Comparison of ENCODE assay signal across 11 cellular contexts in the genomic region with DNA sequence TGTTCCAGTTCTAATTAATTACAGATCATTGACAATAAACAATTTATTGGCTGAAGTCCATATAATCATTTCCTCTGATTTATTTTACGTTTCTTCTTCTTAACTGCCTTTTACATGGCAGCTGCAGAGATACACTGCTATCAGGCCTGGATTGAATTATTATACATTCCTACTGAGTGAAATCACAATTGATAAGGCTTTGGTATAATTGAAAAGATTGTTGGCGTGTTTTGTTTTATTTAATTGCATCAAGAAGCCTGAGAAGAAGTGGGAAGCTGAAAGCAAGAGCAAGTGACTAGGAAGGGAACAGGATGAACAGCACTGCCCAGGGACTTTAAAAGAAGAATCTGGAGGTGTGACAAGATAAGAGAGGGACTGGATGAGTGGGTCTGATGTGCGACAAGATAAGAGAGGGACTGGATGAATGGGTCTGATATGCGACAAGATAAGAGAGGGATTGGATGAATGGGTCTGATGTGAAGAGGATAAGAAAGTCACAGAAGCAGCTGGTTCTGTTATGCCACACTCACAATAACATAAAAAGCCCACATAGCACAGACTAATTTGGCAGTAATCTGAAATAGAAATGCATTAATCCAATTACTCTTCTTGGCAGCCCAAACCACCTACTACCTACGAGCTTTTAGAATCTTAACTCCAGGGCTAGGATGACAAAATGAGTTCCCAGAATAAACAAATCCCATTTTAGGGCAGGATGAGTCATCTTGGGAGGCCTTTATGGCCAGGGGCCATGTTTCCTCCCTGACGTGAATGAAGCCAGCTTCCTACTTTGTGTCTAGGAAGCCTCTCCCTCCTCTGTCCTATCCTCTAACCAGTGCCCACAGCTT.
DNase-seq lines count a peak whose midpoint lies in the region; ATAC-seq, FAIRE-seq and TF ChIP-seq lines count a peak whose summit lies in the region.
"Had no signal": no experiment of that assay in that cellular context is flagged by ENCODE, and none has a peak within 500 bp of the region (broad histone marks: within the 10 kb centered on the region; RNA-seq: fewer than 3 reads in every experiment).

No MANE protein-coding gene starts in this region.

- no TSS peak for BruUV-seq in GM12878 (replicated peaks; lab: Mats Ljungman, UMichigan)

- WGBS in GM12878 (ENCODE audit: insufficient coverage, insufficient replicate concordance, low lambda C conversion rate, missing lambda C conversion rate): 65% methylated on average over 6 of the region's 6 CpGs
- WGBS in aorta, 2 donors: 41 to 43% methylated on average over 6 of the region's 6 CpGs

- no peak for TF ChIP-seq CTCF in GM12878 (IDR thresholded peaks at IDR 0.05 in 2 of 3, conservative IDR thresholded peaks at IDR 0.05 in 1 of 3; ENCODE audit: control insufficient read depth in 2 of 3, extremely low read depth in 1 of 3, insufficient read depth in 1 of 3, low read depth in 3 of 3, low read length in 3 of 3)

- no peak overlapping the region for H3K27ac ChIP-seq in GM12878 (ENCODE audit: control insufficient read depth, insufficient read depth)
- no peak overlapping the region for H3K27ac ChIP-seq in aorta (ENCODE audit: low read depth in 1 of 2, low read length in 2 of 2)
- H3K27ac ChIP-seq: BLaER1 treated with 17β-estradiol and CSF1 and Interleukin-3, amounts not matched to agents 10 nM and 100 nM had no signal

- no peaks in the 10 kb centered on the region for H4K20me1 ChIP-seq in GM12878 (ENCODE audit: control insufficient read depth, insufficient read depth)
- H4K20me1 ChIP-seq: BLaER1 treated with 17β-estradiol and CSF1 and Interleukin-3, amounts not matched to agents 10 nM and 100 nM had no signal

- no peaks in the 10 kb centered on the region for H3K4me1 ChIP-seq in GM12878 (ENCODE audit: control insufficient read depth, insufficient read depth, low read length)
- peaks cover 0 to 2% of the 10 kb centered on the region in 2 donors for H3K4me1 ChIP-seq in aorta (ENCODE audit: control insufficient read depth in 1 of 2, insufficient read depth in 2 of 2, low read length in 2 of 2)

- H3K36me3 ChIP-seq in GM12878 (ENCODE audit: control insufficient read depth in 2 of 2, insufficient read depth in 2 of 2, low read length in 1 of 2): no peaks in the 10 kb centered on the region
- H3K36me3 ChIP-seq in aorta (ENCODE audit: control insufficient read depth in 1 of 2, insufficient read depth in 2 of 2, low read length in 1 of 2): no peaks in the 10 kb centered on the region
- H3K36me3 ChIP-seq: BLaER1 treated with 17β-estradiol and CSF1 and Interleukin-3, amounts not matched to agents 10 nM and 100 nM had no signal

- TF ChIP-seq EP300 in GM12878 (IDR thresholded peaks at IDR 0.05; ENCODE audit: borderline replicate concordance in 1 of 2, control insufficient read depth in 1 of 2, low read depth in 2 of 2, low read length in 2 of 2): no peak

- H2AFZ ChIP-seq in GM12878 (ENCODE audit: control insufficient read depth, low read depth, low read length): peak overlapping the region; percentile 51

- no peak overlapping the region for H3K4me3 ChIP-seq in GM12878
- no peak overlapping the region for H3K4me3 ChIP-seq in aorta (ENCODE audit: low read length in 2 of 2)
- H3K4me3 ChIP-seq: BLaER1 treated with 17β-estradiol and CSF1 and Interleukin-3, amounts not matched to agents 10 nM and 100 nM had no signal

- H3K9me3 ChIP-seq in GM12878 (replicated peaks; ENCODE audit: control insufficient read depth, insufficient read depth, low read length): no peaks in the 10 kb centered on the region
- no peaks in the 10 kb centered on the region for H3K9me3 ChIP-seq in aorta (ENCODE audit: control insufficient read depth, low read length)
- H3K9me3 ChIP-seq: BLaER1 treated with 17β-estradiol and CSF1 and Interleukin-3, amounts not matched to agents 10 nM and 100 nM had no signal

- no peak overlapping the region for H3K4me2 ChIP-seq in GM12878 (ENCODE audit: control insufficient read depth, insufficient read depth)

- ATAC-seq in GM12878 (no peak), left lobe of liver (peak; percentile 43), aorta (ENCODE audit: low FRiP score) (peak; percentile 86), HG02970 (IDR thresholded peaks at IDR 0.05; ENCODE audit: low FRiP score, unreplicated experiment) (no peak), GM21825 (IDR thresholded peaks at IDR 0.05; ENCODE audit: unreplicated experiment) (no peak)

- SMC1A ChIA-PET in GM12878 (lab: Charles Lee; ENCODE audit: uncharacterized antibody, unreplicated experiment): interaction anchor here (1.2 to 1.4 kb wide), 2 partner anchors 10 to 12 kb away, joined by 4 to 5 read pairs; no protein-coding TSS in a partner anchor

- RAD21 ChIA-PET in GM12878 (lab: Charles Lee; ENCODE audit: unreplicated experiment): no interaction called here

- H3K9ac ChIP-seq in GM12878 (ENCODE audit: control insufficient read depth, insufficient read depth, low read length): no peak overlapping the region
- H3K9ac ChIP-seq: BLaER1 treated with 17β-estradiol and CSF1 and Interleukin-3, amounts not matched to agents 10 nM and 100 nM had no signal

- in situ Hi-C loops in GM12878 (cut with MboI): no loop called here

- no peak for TF ChIP-seq POLR2A in GM12878 (IDR thresholded peaks at IDR 0.05; ENCODE audit: low read depth, low read length)

- H3K27me3 ChIP-seq in GM12878 (replicated peaks in 1 of 2; ENCODE audit: control insufficient read depth in 2 of 2, insufficient read depth in 2 of 2, low read length in 1 of 2): no peaks in the 10 kb centered on the region
- H3K27me3 ChIP-seq in aorta (ENCODE audit: control insufficient read depth in 1 of 2, insufficient read depth in 2 of 2, low read length in 1 of 2): no peaks in the 10 kb centered on the region
- H3K27me3 ChIP-seq: BLaER1 treated with 17β-estradiol and CSF1 and Interleukin-3, amounts not matched to agents 10 nM and 100 nM had no signal

- intact Hi-C loops in GM12878 (cut with micrococcal nuclease; ENCODE audit: unreplicated experiment) (no loop called here), aorta (cut with DNase I) (no loop called here)

- no peak for FAIRE-seq in GM12878 (lab: Jason Lieb, UNC)

- POLR2A ChIA-PET in GM12878 (lab: Charles Lee): no interaction called here

- CTCF ChIA-PET in GM12878 (lab: Yijun Ruan, JAX): no interaction called here

- peak; percentile 2 for DNase-seq in NCI-H345 (lab: John Stamatoyannopoulos, UW)
- DNase-seq in NCI-H345 treated with DMSO at 0.1 percent for 48 hours (lab: John Stamatoyannopoulos, UW; ENCODE audit: unreplicated experiment): no peak
- DNase-seq in GM12878 (ENCODE audit: low read depth, low spot score): no peak
- no peak for DNase-seq in left lobe of liver (ENCODE audit: low spot score)
- peak; percentile 70 to 74 for DNase-seq in aorta
- DNase-seq in GF-D8 (lab: John Stamatoyannopoulos, UW): no peak
- DNase-seq: effector memory CD4-positive, alpha-beta T cell; NCI-H1930 had no signal

- H3K79me2 ChIP-seq in GM12878 (ENCODE audit: control insufficient read depth, insufficient read depth, low read length): no peaks in the 10 kb centered on the region

- no peak for TF ChIP-seq RAD21 in GM12878 (IDR thresholded peaks at IDR 0.05; ENCODE audit: insufficient read depth, low read depth, low read length)

TF ChIP-seq in GM12878, 131 proteins besides CTCF, POLR2A, EP300 and RAD21:
- TF ChIP-seq DPF2 (IDR thresholded peaks at IDR 0.05) (no peak), NR2F1 (conservative IDR thresholded peaks at IDR 0.05) (no peak), STAT1 (conservative IDR thresholded peaks at IDR 0.05) (no peak), SIN3A (IDR thresholded peaks at IDR 0.05; ENCODE audit: low read depth, low read length) (no peak), HDGF (IDR thresholded peaks at IDR 0.05) (no peak), ESRRA (IDR thresholded peaks at IDR 0.05; ENCODE audit: low read length) (no peak), NFXL1 (IDR thresholded peaks at IDR 0.05; ENCODE audit: borderline replicate concordance) (no peak), PAX8 (IDR thresholded peaks at IDR 0.05) (no peak), IKZF1 (conservative IDR thresholded peaks at IDR 0.05) (no peak), YY1 (IDR thresholded peaks at IDR 0.05; ENCODE audit: low read depth, low read length) (no peak), EED (IDR thresholded peaks at IDR 0.05; ENCODE audit: low read depth) (no peak)
- TF ChIP-seq, protein P1, sequence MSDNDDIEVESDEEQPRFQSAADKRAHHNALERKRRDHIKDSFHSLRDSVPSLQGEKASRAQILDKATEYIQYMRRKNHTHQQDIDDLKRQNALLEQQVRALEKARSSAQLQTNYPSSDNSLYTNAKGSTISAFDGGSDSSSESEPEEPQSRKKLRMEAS (IDR thresholded peaks at IDR 0.05; ENCODE audit: low read depth, low read length): no peak
- TF ChIP-seq, protein P2, sequence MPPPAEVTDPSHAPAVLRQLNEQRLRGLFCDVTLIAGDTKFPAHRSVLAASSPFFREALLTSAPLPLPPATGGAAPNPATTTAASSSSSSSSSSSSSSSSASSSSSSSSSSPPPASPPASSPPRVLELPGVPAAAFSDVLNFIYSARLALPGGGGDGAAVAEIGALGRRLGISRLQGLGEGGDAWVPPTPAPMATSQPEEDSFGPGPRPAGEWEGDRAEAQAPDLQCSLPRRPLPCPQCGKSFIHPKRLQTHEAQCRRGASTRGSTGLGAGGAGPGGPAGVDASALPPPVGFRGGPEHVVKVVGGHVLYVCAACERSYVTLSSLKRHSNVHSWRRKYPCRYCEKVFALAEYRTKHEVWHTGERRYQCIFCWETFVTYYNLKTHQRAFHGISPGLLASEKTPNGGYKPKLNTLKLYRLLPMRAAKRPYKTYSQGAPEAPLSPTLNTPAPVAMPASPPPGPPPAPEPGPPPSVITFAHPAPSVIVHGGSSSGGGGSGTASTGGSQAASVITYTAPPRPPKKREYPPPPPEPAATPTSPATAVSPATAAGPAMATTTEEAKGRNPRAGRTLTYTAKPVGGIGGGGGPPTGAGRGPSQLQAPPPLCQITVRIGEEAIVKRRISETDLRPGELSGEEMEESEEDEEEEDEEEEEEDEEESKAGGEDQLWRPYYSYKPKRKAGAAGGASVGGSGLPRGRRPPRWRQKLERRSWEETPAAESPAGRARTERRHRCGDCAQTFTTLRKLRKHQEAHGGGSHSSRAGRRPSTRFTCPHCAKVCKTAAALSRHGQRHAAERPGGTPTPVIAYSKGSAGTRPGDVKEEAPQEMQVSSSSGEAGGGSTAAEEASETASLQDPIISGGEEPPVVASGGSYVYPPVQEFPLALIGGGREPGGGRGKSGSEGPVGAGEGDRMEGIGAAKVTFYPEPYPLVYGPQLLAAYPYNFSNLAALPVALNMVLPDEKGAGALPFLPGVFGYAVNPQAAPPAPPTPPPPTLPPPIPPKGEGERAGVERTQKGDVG (CRISPR knock-in tag; IDR thresholded peaks at IDR 0.05): no peak

Comparison
In these comparisons a context has a peak if more than half of its experiments do, and no peak if none do; other contexts are left out.
1. DNase-seq: peak in NCI-H345 (single experiment) and aorta (2 of 2); none in NCI-H345 treated with DMSO at 0.1 percent for 48 hours (single experiment), GM12878 (single experiment), left lobe of liver (single experiment) and GF-D8 (single experiment).
2. ATAC-seq: peak in left lobe of liver (single experiment) and aorta (single experiment); none in GM12878 (single experiment), HG02970 (single experiment) and GM21825 (single experiment).